In genomic region chr7:100627238-100627549, GRCh38 we compare ENCODE assay signal across 12 cellular contexts. TPM values are rescaled to one million over a fixed set of nuclear protein-coding genes. Genes with fewer than 3 reads are reported as not detected.
DNase-seq lines count a peak whose midpoint lies in the region; TF ChIP-seq lines count a peak whose summit lies in the region.
"Had no signal": no experiment of that assay in that cellular context is flagged by ENCODE, and none has a peak within 500 bp of the region (broad histone marks: within the 10 kb centered on the region; RNA-seq: fewer than 3 reads in every experiment).

No MANE protein-coding gene starts in this region.

- H3K4me1 Mint-ChIP-seq in activated CD4-positive, alpha-beta T cell treated with anti-CD3 and anti-CD28 coated beads, Interleukin-2, amount 10 ng/mL, durations not matched to agents 24 days and 14 days, result peaks cover 45% of the 10 kb centered on the region
- H3K4me1 Mint-ChIP-seq: nephron had no signal

- H3K4me3 Mint-ChIP-seq in activated CD4-positive, alpha-beta T cell treated with anti-CD3 and anti-CD28 coated beads, Interleukin-2, amount 10 ng/mL, durations not matched to agents 24 days and 14 days, result peak overlapping the region; percentile 82

- DNase-seq in activated CD4-positive, alpha-beta T cell treated with anti-CD3 and anti-CD28 coated beads, Interleukin-2, amount 10 ng/mL, durations not matched to agents 24 days and 14 days, result no peak
- DNase-seq in activated CD4-positive, alpha-beta T cell treated with anti-CD3 and anti-CD28 coated beads for 1 hour, result no peak
- DNase-seq in NB4 (ENCODE audit: low read depth), result no peak
- DNase-seq in effector memory CD4-positive, alpha-beta T cell, result no peak
- DNase-seq in spleen, result peak; percentile 78
- DNase-seq in NCI-H2196 (lab: John Stamatoyannopoulos, UW; ENCODE audit: unreplicated experiment), result no peak
- no peak for DNase-seq in cerebellum (ENCODE audit: low spot score)
- DNase-seq in HUDEP-2 (lab: John Stamatoyannopoulos, UW; ENCODE audit: unreplicated experiment in 76 of 76), result no peak

- no peak for TF ChIP-seq CTCF in NB4 (IDR thresholded peaks at IDR 0.05; ENCODE audit: low read depth, low read length)
- TF ChIP-seq CTCF in spleen (IDR thresholded peaks at IDR 0.05 in 8 of 11, conservative IDR thresholded peaks at IDR 0.05 in 3 of 11), result no peak

- H3K27ac Mint-ChIP-seq in activated CD4-positive, alpha-beta T cell treated with anti-CD3 and anti-CD28 coated beads, Interleukin-2, amount 10 ng/mL, durations not matched to agents 24 days and 14 days, result no peak overlapping the region
- H3K27ac Mint-ChIP-seq: nephron had no signal

- 86 to 92% (median 91%) methylated on average over 5 to 21 of the region's 21 CpGs for WGBS in spleen, 5 donors

- H3K27me3 ChIP-seq in effector memory CD4-positive, alpha-beta T cell (replicated peaks; ENCODE audit: control insufficient read depth, insufficient read depth, low read length, poor library complexity, severe bottlenecking), result no peaks in the 10 kb centered on the region
- peaks cover 0 to 12% (median 0%) of the 10 kb centered on the region in 7 donors for H3K27me3 ChIP-seq in spleen (replicated peaks in 1 of 7)

- H3K4me3 ChIP-seq in NB4 (ENCODE audit: low read depth, low read length) (peak overlapping the region; percentile 64), spleen (peak overlapping the region in 2 of 8 donors; percentile 31 to 60)
- H3K4me3 ChIP-seq in effector memory CD4-positive, alpha-beta T cell (ENCODE audit: insufficient read depth, low read depth, low read length, poor library complexity, severe bottlenecking), result peak overlapping the region; percentile 60

- TF ChIP-seq POLR2A in NB4 (IDR thresholded peaks at IDR 0.05; ENCODE audit: extremely low read depth, insufficient read length) (no peak), spleen (IDR thresholded peaks at IDR 0.05) (no peak)

- no peaks in the 10 kb centered on the region for H3K36me3 ChIP-seq in effector memory CD4-positive, alpha-beta T cell (ENCODE audit: control insufficient read depth, insufficient read depth, low read length)
- no peaks in the 10 kb centered on the region for H3K36me3 ChIP-seq in spleen

- H3K36me3 Mint-ChIP-seq in activated CD4-positive, alpha-beta T cell treated with anti-CD3 and anti-CD28 coated beads, Interleukin-2, amount 10 ng/mL, durations not matched to agents 24 days and 14 days (ENCODE audit: low read depth), result peaks cover 18% of the 10 kb centered on the region

- H3K9me3 ChIP-seq in effector memory CD4-positive, alpha-beta T cell (ENCODE audit: control insufficient read depth, low read length), result no peaks in the 10 kb centered on the region
- H3K9me3 ChIP-seq in spleen, result no peaks in the 10 kb centered on the region

- intact Hi-C loops in activated CD4-positive, alpha-beta T cell treated with anti-CD3 and anti-CD28 coated beads, Interleukin-2, amount 10 ng/mL, durations not matched to agents 24 days and 14 days (cut with micrococcal nuclease), result no loop called here
- intact Hi-C loops in spleen (cut with DNase I; ENCODE audit: low total_unique reads), result no loop called here

- H3K4me1 ChIP-seq in effector memory CD4-positive, alpha-beta T cell (ENCODE audit: control insufficient read depth, insufficient read depth, low read length, poor library complexity, severe bottlenecking), result peaks cover 14% of the 10 kb centered on the region
- H3K4me1 ChIP-seq in spleen, result peaks cover 4 to 22% (median 12%) of the 10 kb centered on the region in 6 donors

- H3K27ac ChIP-seq in effector memory CD4-positive, alpha-beta T cell (ENCODE audit: insufficient read depth, low read length, poor library complexity, severe bottlenecking), result peak overlapping the region; percentile 70
- H3K27ac ChIP-seq in spleen, result peak overlapping the region in 6 of 8 donors; percentile 10 to 83 (median 77)

- no peaks in the 10 kb centered on the region for H3K27me3 Mint-ChIP-seq in activated CD4-positive, alpha-beta T cell treated with anti-CD3 and anti-CD28 coated beads, Interleukin-2, amount 10 ng/mL, durations not matched to agents 24 days and 14 days

- H3K9me3 Mint-ChIP-seq in activated CD4-positive, alpha-beta T cell treated with anti-CD3 and anti-CD28 coated beads, Interleukin-2, amount 10 ng/mL, durations not matched to agents 24 days and 14 days, result no peaks in the 10 kb centered on the region
- H3K9me3 Mint-ChIP-seq: nephron had no signal

RNA-seq across cellular contexts. Expression of gene TFR2, which starts 14.2 kb away (rescaled TPM):
- total RNA-seq in activated CD4-positive, alpha-beta T cell treated with anti-CD3 and anti-CD28 coated beads, Interleukin-2, amount 10 ng/mL, durations not matched to agents 24 days and 14 days, result 20.7 and 21.2 TPM in 2 replicates
- total RNA-seq in spleen, result 1 to 10 TPM; 1.9 to 6.6 (median 2.4) TPM
- polyA plus RNA-seq in spleen, result 1 to 10 TPM; 1.7 to 1.9 (median 1.8) TPM
- 2.8 TPM for total RNA-seq in cerebellum

RNA-seq across cellular contexts. Expression of gene MOSPD3, which starts 14.9 kb away (rescaled TPM):
- total RNA-seq in activated CD4-positive, alpha-beta T cell treated with anti-CD3 and anti-CD28 coated beads, Interleukin-2, amount 10 ng/mL, durations not matched to agents 24 days and 14 days, result 11.3 and 12.1 TPM in 2 replicates
- 10 to 100 TPM; 13.4 to 20.4 (median 16.0) TPM for total RNA-seq in spleen
- 10 to 100 TPM; 11.2 to 16.8 (median 13.9) TPM for polyA plus RNA-seq in spleen
- 11.7 TPM for total RNA-seq in cerebellum

RNA-seq across cellular contexts. Expression of gene PCOLCE, which starts 25.0 kb away (rescaled TPM):
- 4.8 and 5.0 TPM in 2 replicates for total RNA-seq in activated CD4-positive, alpha-beta T cell treated with anti-CD3 and anti-CD28 coated beads, Interleukin-2, amount 10 ng/mL, durations not matched to agents 24 days and 14 days
- total RNA-seq in spleen (10 to 100 TPM in 6 of 7 donors, 1 to 10 TPM in 1; 7.1 to 31.4 (median 21.9) TPM), cerebellum (14.9 TPM)
- polyA plus RNA-seq in spleen, result 10 to 100 TPM; 29.0 to 38.7 (median 30.2) TPM

RNA-seq across cellular contexts. Expression of gene ACTL6B, which starts 29.1 kb away (rescaled TPM):
- total RNA-seq in activated CD4-positive, alpha-beta T cell treated with anti-CD3 and anti-CD28 coated beads, Interleukin-2, amount 10 ng/mL, durations not matched to agents 24 days and 14 days, result not detected in 2 replicates
- not detected for total RNA-seq in spleen
- polyA plus RNA-seq in spleen, result not detected
- 58.7 TPM for total RNA-seq in cerebellum
- total RNA-seq: epithelial cell of proximal tubule, RPMI7951, subcutaneous adipose tissue had no signal

RNA-seq across cellular contexts. Expression of gene FBXO24, which starts 41.1 kb away (rescaled TPM):
- 0.38 and 0.42 TPM in 2 replicates for total RNA-seq in activated CD4-positive, alpha-beta T cell treated with anti-CD3 and anti-CD28 coated beads, Interleukin-2, amount 10 ng/mL, durations not matched to agents 24 days and 14 days
- total RNA-seq in spleen (1 to 10 TPM in 4 of 7 donors, under 1 TPM in 2, not detected in 1; 0.54 to 1.5 (median 1.2) TPM), cerebellum (0.45 TPM)
- 1 to 10 TPM in 2 of 3 donors, under 1 TPM in 1; 0.67 to 1.6 (median 1.2) TPM for polyA plus RNA-seq in spleen
